Comparison of ENCODE assay signal across 18 cellular contexts in genomic region chr2:144159264-144159663, GRCh38.
DNase-seq lines count a peak whose midpoint lies in the region; ATAC-seq and TF ChIP-seq lines count a peak whose summit lies in the region.
"Had no signal": no experiment of that assay in that cellular context is flagged by ENCODE, and none has a peak within 500 bp of the region (broad histone marks: within the 10 kb centered on the region; RNA-seq: fewer than 3 reads in every experiment).

No MANE protein-coding gene starts in this region.

- H3K4me3 ChIP-seq in GM12865 (ENCODE audit: low read depth, low read length) (no peak overlapping the region), fibroblast of villous mesenchyme (ENCODE audit: low read depth, low read length) (no peak overlapping the region), SJCRH30 (no peak overlapping the region), aorta (ENCODE audit: low read length in 2 of 2) (no peak overlapping the region)
- H3K4me3 ChIP-seq: Peyer's patch had no signal

- H3K36me3 Mint-ChIP-seq in HFFc6 (ENCODE audit: low read depth) = no peaks in the 10 kb centered on the region

- peaks cover 18% of the 10 kb centered on the region for H3K4me1 Mint-ChIP-seq in HFFc6 (ENCODE audit: low read depth)

- H3K4me3 Mint-ChIP-seq in HFFc6 = no peak overlapping the region
- H3K4me3 Mint-ChIP-seq: T-helper 1 cell treated with Interleukin-12 subunit alpha and Interleukin-12 subunit beta and Interleukin-4 antibody, amounts not matched to agents 30 μg/mL and 1 μg/mL, for 36 hours had no signal

- intact Hi-C loops in aorta (cut with DNase I) = no loop called here

- H3K27me3 Mint-ChIP-seq in HFFc6 (ENCODE audit: insufficient read depth) = no peaks in the 10 kb centered on the region

- DNase-seq in GM12865 (ENCODE audit: low read depth) = no peak
- no peak for DNase-seq in HFFc6
- DNase-seq in OCI-M1 (lab: John Stamatoyannopoulos, UW) = peak; percentile 38
- no peak for DNase-seq in fibroblast of villous mesenchyme (ENCODE audit: low read depth)
- no peak for DNase-seq in SJCRH30
- no peak for DNase-seq in aorta
- DNase-seq: Caco-2, DMS53, MM.1S, NCI-H1417, NCI-H187 treated with DMSO at 0.1 percent for 48 hours, NCI-H526 treated with DMSO at 0.1 percent for 48 hours, Peyer's patch, SHP77 had no signal

- no peak for ATAC-seq in GM19328 (IDR thresholded peaks at IDR 0.05; ENCODE audit: unreplicated experiment)
- ATAC-seq in aorta (ENCODE audit: low FRiP score) = no peak

- H3K27ac ChIP-seq in SJCRH30 = no peak overlapping the region
- no peak overlapping the region for H3K27ac ChIP-seq in aorta (ENCODE audit: low read depth in 1 of 2, low read length in 2 of 2)
- H3K27ac ChIP-seq: C4-2B, KMS-11, Peyer's patch had no signal

- H3K36me3 ChIP-seq in SJCRH30 (no peaks in the 10 kb centered on the region), aorta (ENCODE audit: control insufficient read depth in 1 of 2, insufficient read depth in 2 of 2, low read length in 1 of 2) (no peaks in the 10 kb centered on the region)
- H3K36me3 ChIP-seq: Peyer's patch had no signal

- TF ChIP-seq CTCF in GM12865 (IDR thresholded peaks at IDR 0.05; ENCODE audit: insufficient read depth, low read depth, low read length, missing control alignments) (peak; percentile 1), HFFc6 (IDR thresholded peaks at IDR 0.05) (peak; percentile 42), fibroblast of villous mesenchyme (IDR thresholded peaks at IDR 0.05; ENCODE audit: insufficient read depth, low read depth, low read length) (peak; percentile 10)

- H3K4me1 ChIP-seq in SJCRH30 (peaks cover 9% of the 10 kb centered on the region), aorta (ENCODE audit: control insufficient read depth in 1 of 2, insufficient read depth in 2 of 2, low read length in 2 of 2) (peaks cover 0 to 1% of the 10 kb centered on the region in 2 donors)
- H3K4me1 ChIP-seq: Caco-2, Peyer's patch had no signal

- H3K9me3 ChIP-seq in SJCRH30 (replicated peaks) (no peaks in the 10 kb centered on the region), aorta (ENCODE audit: control insufficient read depth, low read length) (no peaks in the 10 kb centered on the region)
- H3K9me3 ChIP-seq: Caco-2, Peyer's patch had no signal

- H3K9me3 Mint-ChIP-seq in HFFc6 = no peaks in the 10 kb centered on the region
- H3K9me3 Mint-ChIP-seq: T-helper 1 cell treated with Interleukin-12 subunit alpha and Interleukin-12 subunit beta and Interleukin-4 antibody, amounts not matched to agents 30 μg/mL and 1 μg/mL, for 36 hours had no signal

- no peak overlapping the region for H3K27ac Mint-ChIP-seq in HFFc6
- H3K27ac Mint-ChIP-seq: T-helper 1 cell treated with Interleukin-12 subunit alpha and Interleukin-12 subunit beta and Interleukin-4 antibody, amounts not matched to agents 30 μg/mL and 1 μg/mL, for 36 hours had no signal

- 83 to 86% methylated on average over 4 of the region's 4 CpGs for WGBS in aorta, 2 donors

- H3K27me3 ChIP-seq in SJCRH30 = no peaks in the 10 kb centered on the region
- H3K27me3 ChIP-seq in aorta (ENCODE audit: control insufficient read depth in 1 of 2, insufficient read depth in 2 of 2, low read length in 1 of 2) = no peaks in the 10 kb centered on the region
- H3K27me3 ChIP-seq: Peyer's patch had no signal
